Comparison of ENCODE assay signal across 9 cellular contexts in the genomic region with DNA sequence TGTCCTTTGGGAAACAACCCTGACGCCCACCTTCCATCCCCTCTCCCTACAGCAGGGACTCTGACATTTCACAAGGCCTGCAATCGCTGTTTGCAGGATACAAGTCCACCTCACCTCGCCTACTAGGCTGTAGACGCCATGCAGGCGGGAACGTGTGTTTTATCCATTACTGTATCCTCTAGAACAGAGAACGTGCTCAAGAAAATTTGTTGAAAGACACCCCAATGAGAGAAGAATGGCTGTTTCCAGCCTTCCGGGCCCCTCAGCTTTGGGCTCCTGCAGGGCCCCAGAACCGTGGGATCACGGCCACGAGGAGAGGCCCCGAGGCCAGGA. TPM values are rescaled to one million over a fixed set of nuclear protein-coding genes. Genes with fewer than 3 reads are reported as not detected.
DNase-seq lines count a peak whose midpoint lies in the region; ATAC-seq, FAIRE-seq and TF ChIP-seq lines count a peak whose summit lies in the region.
"Had no signal": no experiment of that assay in that cellular context is flagged by ENCODE, and none has a peak within 500 bp of the region (broad histone marks: within the 10 kb centered on the region; RNA-seq: fewer than 3 reads in every experiment).

No MANE protein-coding gene starts in this region.

- H3K27ac ChIP-seq in astrocyte (ENCODE audit: low read depth, low read length), result no peak overlapping the region

- H3K9me3 Mint-ChIP-seq in activated naive CD4-positive, alpha-beta T cell treated with anti-CD3 and anti-CD28 coated beads for 36 hours, result no peaks in the 10 kb centered on the region
- H3K9me3 Mint-ChIP-seq in astrocyte (ENCODE audit: unreplicated experiment) (no peaks in the 10 kb centered on the region), type B pancreatic cell (no peaks in the 10 kb centered on the region)

- WGBS in lower leg skin, 2 donors, result 29 to 30% methylated on average over 12 of the region's 12 CpGs

- H3K4me2 ChIP-seq in astrocyte (ENCODE audit: low read length), result peak overlapping the region; percentile 97

- peak overlapping the region; percentile 16 for H3K4me3 Mint-ChIP-seq in activated naive CD4-positive, alpha-beta T cell treated with anti-CD3 and anti-CD28 coated beads for 36 hours
- H3K4me3 Mint-ChIP-seq in astrocyte (ENCODE audit: unreplicated experiment) (peak overlapping the region; percentile 79), type B pancreatic cell (peak overlapping the region; percentile 78)

- peaks cover 24% of the 10 kb centered on the region for H3K79me2 ChIP-seq in astrocyte (ENCODE audit: insufficient read depth, low read length)

- FAIRE-seq in astrocyte (lab: Jason Lieb, UNC), result no peak

- no peak overlapping the region for H3K27ac Mint-ChIP-seq in activated naive CD4-positive, alpha-beta T cell treated with anti-CD3 and anti-CD28 coated beads for 36 hours
- H3K27ac Mint-ChIP-seq in astrocyte (ENCODE audit: unreplicated experiment) (peak overlapping the region; percentile 95), type B pancreatic cell (peak overlapping the region; percentile 84)

- no peaks in the 10 kb centered on the region for H3K27me3 ChIP-seq in astrocyte (ENCODE audit: insufficient read depth, low read length)

- TF ChIP-seq CTCF in astrocyte (IDR thresholded peaks at IDR 0.05; ENCODE audit: insufficient read depth, low read depth, low read length), result no peak
- no peak for TF ChIP-seq CTCF in lower leg skin (IDR thresholded peaks at IDR 0.05)
- TF ChIP-seq CTCF in type B pancreatic cell (conservative IDR thresholded peaks at IDR 0.05), result no peak

- H2AFZ ChIP-seq in astrocyte (ENCODE audit: low read depth, low read length), result no peak overlapping the region

- DNase-seq in activated naive CD4-positive, alpha-beta T cell treated with anti-CD3 and anti-CD28 coated beads for 36 hours, result no peak
- no peak for DNase-seq in activated naive CD4-positive, alpha-beta T cell (lab: John Stamatoyannopoulos, UW)
- DNase-seq in astrocyte (ENCODE audit: low read depth) (no peak), lower leg skin (ENCODE audit: low spot score in 2 of 2) (no peak), type B pancreatic cell (ENCODE audit: extremely low spot score, unreplicated experiment) (no peak), SKM-1 treated with dmso at 0.1 percent for 144 hours (lab: John Stamatoyannopoulos, UW; ENCODE audit: unreplicated experiment) (no peak)
- DNase-seq: NCI-H1436 had no signal

- H4K20me1 ChIP-seq in astrocyte (ENCODE audit: insufficient read depth, low read length), result peaks cover 66% of the 10 kb centered on the region

- H3K4me1 Mint-ChIP-seq in activated naive CD4-positive, alpha-beta T cell treated with anti-CD3 and anti-CD28 coated beads for 36 hours (ENCODE audit: low read depth), result peaks cover 67% of the 10 kb centered on the region
- H3K4me1 Mint-ChIP-seq in astrocyte (ENCODE audit: low read depth, unreplicated experiment) (peaks cover 39% of the 10 kb centered on the region), type B pancreatic cell (ENCODE audit: unreplicated experiment) (peaks cover 40% of the 10 kb centered on the region)

- no peaks in the 10 kb centered on the region for H3K9me3 ChIP-seq in astrocyte (ENCODE audit: insufficient read depth, low read depth, low read length)

- peaks cover 44% of the 10 kb centered on the region for H3K4me1 ChIP-seq in astrocyte (ENCODE audit: insufficient read depth, low read length)

- TF ChIP-seq POLR2A in lower leg skin (IDR thresholded peaks at IDR 0.05), result no peak

- H3K36me3 Mint-ChIP-seq in activated naive CD4-positive, alpha-beta T cell treated with anti-CD3 and anti-CD28 coated beads for 36 hours (ENCODE audit: low read depth), result peaks cover 26% of the 10 kb centered on the region
- H3K36me3 Mint-ChIP-seq in astrocyte (ENCODE audit: low read depth, unreplicated experiment) (peaks cover 9% of the 10 kb centered on the region), type B pancreatic cell (peaks cover 12% of the 10 kb centered on the region)

- H3K27me3 Mint-ChIP-seq in activated naive CD4-positive, alpha-beta T cell treated with anti-CD3 and anti-CD28 coated beads for 36 hours (ENCODE audit: low read depth), result no peaks in the 10 kb centered on the region
- H3K27me3 Mint-ChIP-seq in astrocyte (ENCODE audit: low read depth, unreplicated experiment), result peaks cover 17% of the 10 kb centered on the region
- H3K27me3 Mint-ChIP-seq in type B pancreatic cell, result peaks cover 30% of the 10 kb centered on the region

- peaks cover 32% of the 10 kb centered on the region for H3K36me3 ChIP-seq in astrocyte (ENCODE audit: insufficient read depth, low read length)

- H3K4me3 ChIP-seq in astrocyte (ENCODE audit: insufficient read depth, low read depth, low read length) (peak overlapping the region; percentile 75), lower leg skin (ENCODE audit: low read depth, poor library complexity, severe bottlenecking) (peak overlapping the region; percentile 42)

- ATAC-seq in GM18873 (IDR thresholded peaks at IDR 0.05; ENCODE audit: low FRiP score, unreplicated experiment) (no peak), GM18868 (IDR thresholded peaks at IDR 0.05; ENCODE audit: unreplicated experiment) (no peak)

- peak overlapping the region; percentile 89 for H3K9ac ChIP-seq in astrocyte (ENCODE audit: low read length)

- CTCF ChIA-PET in activated naive CD4-positive, alpha-beta T cell treated with anti-CD3 and anti-CD28 coated beads for 36 hours (lab: Charles Lee), result interaction anchor here (1.5 kb wide), 1 partner anchor 64 kb away, joined by 3 read pairs; no protein-coding TSS in a partner anchor

- intact Hi-C loops in activated naive CD4-positive, alpha-beta T cell treated with anti-CD3 and anti-CD28 coated beads for 36 hours (cut with micrococcal nuclease), result loop anchor here (2.0 to 5.0 kb wide), 2 partner anchors 71 to 245 kb away; no protein-coding TSS in a partner anchor
- intact Hi-C loops in lower leg skin (cut with DNase I; ENCODE audit: low total_unique reads), result loop anchor here (10.0 kb wide), 1 partner anchor 153 kb away; the partner anchor contains the start of genes BTBD17 and GPR142

RNA-seq across cellular contexts. Expression of gene TTYH2, which starts 1.5 kb away (rescaled TPM):
- total RNA-seq in activated naive CD4-positive, alpha-beta T cell treated with anti-CD3 and anti-CD28 coated beads for 36 hours, result 1 to 10 TPM; 2.5 to 2.8 TPM
- total RNA-seq in astrocyte, result 8.0 and 9.8 TPM in 2 replicates
- 10 to 100 TPM in 2 of 4 donors, 1 to 10 TPM in 2; 4.3 to 12.7 (median 8.6) TPM for total RNA-seq in lower leg skin
- 2.2 and 12.4 TPM in 2 replicates for total RNA-seq in type B pancreatic cell (ENCODE audit: low replicate concordance)

RNA-seq across cellular contexts. Expression of gene RPL38, which starts 8.4 kb away (rescaled TPM):
- 1,000 to 10,000 TPM; 1,784 to 1,916 TPM for total RNA-seq in activated naive CD4-positive, alpha-beta T cell treated with anti-CD3 and anti-CD28 coated beads for 36 hours
- 832 and 919 TPM in 2 replicates for total RNA-seq in astrocyte
- total RNA-seq in lower leg skin, result 1,000 to 10,000 TPM in 2 of 4 donors, 100 to 1,000 TPM in 2; 618 to 1,333 (median 950) TPM
- 1,028 and 1,111 TPM in 2 replicates for total RNA-seq in type B pancreatic cell (ENCODE audit: low replicate concordance)

Comparison
In these comparisons a context has a peak if more than half of its experiments do, and no peak if none do; other contexts are left out.
1. H3K4me3 Mint-ChIP-seq: peak in every context shown above with its lines; median percentile 79 in astrocyte; 78 in type B pancreatic cell; 16 in activated naive CD4-positive, alpha-beta T cell treated with anti-CD3 and anti-CD28 coated beads for 36 hours.